In the genomic region with DNA sequence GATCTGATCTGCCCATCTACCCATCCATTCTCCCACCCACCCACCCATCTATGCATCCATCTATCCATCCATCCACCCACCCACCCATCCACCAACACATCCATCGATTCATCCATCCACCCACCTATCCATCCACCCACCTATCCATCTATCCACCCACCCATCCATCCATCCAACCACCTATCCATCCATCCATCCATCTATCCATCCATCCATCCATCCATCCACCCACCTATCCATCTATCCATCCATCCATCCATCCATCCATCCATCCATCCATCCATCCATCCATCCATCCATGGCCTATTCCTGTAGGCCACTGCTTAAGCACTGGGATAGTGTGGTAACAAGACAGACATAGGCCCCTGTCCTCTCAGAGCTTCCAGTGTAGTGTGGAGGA, we compare ENCODE assay signal across 10 cellular contexts.
"Had no signal": no experiment of that assay in that cellular context is flagged by ENCODE, and none has a peak within 500 bp of the region (broad histone marks: within the 10 kb centered on the region; RNA-seq: fewer than 3 reads in every experiment).

No MANE protein-coding gene starts in this region.

- H3K4me3 ChIP-seq: GM23248 had no signal

- H3K27ac ChIP-seq: GM23248, HL-60 had no signal

- H3K9me3 Mint-ChIP-seq: H9 had no signal

- ATAC-seq: HepG2 had no signal

- DNase-seq: GM23248, GOT3, H9, HCEC 1CT, HFFc6, KBM-7 had no signal

- H3K4me3 Mint-ChIP-seq: H9, HFFc6, IgD-negative memory B cell had no signal

- H2AFZ ChIP-seq: GM23248 had no signal

- H3K36me3 Mint-ChIP-seq: IgD-negative memory B cell had no signal

- H3K4me1 Mint-ChIP-seq: IgD-negative memory B cell had no signal

- H3K27ac Mint-ChIP-seq: H9, HFFc6, IgD-negative memory B cell had no signal

- FAIRE-seq: H54, HepG2 had no signal
